9 cellular contexts compared by ENCODE assay signal in genomic region chr9:136244116-136244775, GRCh38. TPM values are rescaled to one million over a fixed set of nuclear protein-coding genes. Genes with fewer than 3 reads are reported as not detected.
DNase-seq lines count a peak whose midpoint lies in the region; ATAC-seq, FAIRE-seq and TF ChIP-seq lines count a peak whose summit lies in the region.
"Had no signal": no experiment of that assay in that cellular context is flagged by ENCODE, and none has a peak within 500 bp of the region (broad histone marks: within the 10 kb centered on the region; RNA-seq: fewer than 3 reads in every experiment).

No MANE protein-coding gene starts in this region.

- TF ChIP-seq CTCF in glutamatergic neuron (IDR thresholded peaks at IDR 0.05; ENCODE audit: partially characterized antibody, unreplicated experiment), result no peak

- H3K9me3 Mint-ChIP-seq in activated CD8-positive, alpha-beta memory T cell treated with anti-CD3 and anti-CD28 coated beads, Interleukin-2, amount 10 ng/mL, durations not matched to agents 7 days and 5 days (ENCODE audit: low read depth), result no peaks in the 10 kb centered on the region
- peaks cover 7% of the 10 kb centered on the region for H3K9me3 Mint-ChIP-seq in glutamatergic neuron (ENCODE audit: unreplicated experiment)

- FAIRE-seq in small intestine (lab: Jason Lieb, UNC), result no peak

- no peaks in the 10 kb centered on the region for H3K36me3 Mint-ChIP-seq in activated CD8-positive, alpha-beta memory T cell treated with anti-CD3 and anti-CD28 coated beads, Interleukin-2, amount 10 ng/mL, durations not matched to agents 7 days and 5 days
- H3K36me3 Mint-ChIP-seq in glutamatergic neuron (ENCODE audit: unreplicated experiment), result no peaks in the 10 kb centered on the region

- H3K9ac ChIP-seq in HUES64 (ENCODE audit: low read depth, low read length), result no peak overlapping the region

- H3K4me3 ChIP-seq in HUES64 (ENCODE audit: low read length) (peak overlapping the region; percentile 64), small intestine (ENCODE audit: low read depth in 1 of 2, low read length in 2 of 2) (no peak overlapping the region)

- H3K9me3 ChIP-seq in HUES64 (ENCODE audit: insufficient read depth, low read depth, low read length) (no peaks in the 10 kb centered on the region), small intestine (ENCODE audit: control insufficient read depth, low read depth) (no peaks in the 10 kb centered on the region)

- H3K27ac ChIP-seq in HUES64 (ENCODE audit: low read depth, low read length) (no peak overlapping the region), small intestine (ENCODE audit: low read depth in 1 of 2, low read length in 1 of 2) (peak overlapping the region in 1 of 2 donors; percentile 32)

- peaks cover 27% of the 10 kb centered on the region for H3K4me1 Mint-ChIP-seq in activated CD8-positive, alpha-beta memory T cell treated with anti-CD3 and anti-CD28 coated beads, Interleukin-2, amount 10 ng/mL, durations not matched to agents 7 days and 5 days
- H3K4me1 Mint-ChIP-seq in glutamatergic neuron (ENCODE audit: low read depth, unreplicated experiment), result peaks cover 47% of the 10 kb centered on the region

- peak overlapping the region; percentile 85 for H3K4me3 Mint-ChIP-seq in activated CD8-positive, alpha-beta memory T cell treated with anti-CD3 and anti-CD28 coated beads, Interleukin-2, amount 10 ng/mL, durations not matched to agents 7 days and 5 days
- H3K4me3 Mint-ChIP-seq in glutamatergic neuron (ENCODE audit: unreplicated experiment), result peak overlapping the region; percentile 95

- DNase-seq in GF-D8 (lab: John Stamatoyannopoulos, UW), result peak; percentile 23
- DNase-seq in activated CD8-positive, alpha-beta memory T cell treated with anti-CD3 and anti-CD28 coated beads, Interleukin-2, amount 10 ng/mL, durations not matched to agents 7 days and 5 days, result peak; percentile 79
- DNase-seq in glutamatergic neuron, result no peak
- DNase-seq in stimulated activated CD8-positive, alpha-beta memory T cell treated with anti-CD3 and anti-CD28 coated beads, Interleukin-15, amount 100 ng/mL, for 48 hours (ENCODE audit: low read depth in 2 of 2), result peak; percentile 53 to 68
- DNase-seq in DMS153 treated with DMSO at 0.1 percent for 48 hours (lab: John Stamatoyannopoulos, UW; ENCODE audit: unreplicated experiment), result no peak
- no peak for DNase-seq in small intestine

- H3K4me1 ChIP-seq in HUES64 (ENCODE audit: insufficient read depth, low read length) (peaks cover 25% of the 10 kb centered on the region), small intestine (ENCODE audit: control insufficient read depth in 2 of 2, insufficient read depth in 1 of 2, low read depth in 1 of 2, low read length in 1 of 2) (peaks cover 3% of the 10 kb centered on the region in 2 donors)

- peak overlapping the region; percentile 83 for H3K27ac Mint-ChIP-seq in activated CD8-positive, alpha-beta memory T cell treated with anti-CD3 and anti-CD28 coated beads, Interleukin-2, amount 10 ng/mL, durations not matched to agents 7 days and 5 days
- peak overlapping the region; percentile 85 for H3K27ac Mint-ChIP-seq in glutamatergic neuron (ENCODE audit: unreplicated experiment)

- peak; percentile 28 for ATAC-seq in activated CD8-positive, alpha-beta memory T cell treated with anti-CD3 and anti-CD28 coated beads, Interleukin-2, amount 10 ng/mL, durations not matched to agents 7 days and 5 days
- ATAC-seq in HG02852 (IDR thresholded peaks at IDR 0.05; ENCODE audit: unreplicated experiment), result no peak

- H3K27me3 Mint-ChIP-seq in activated CD8-positive, alpha-beta memory T cell treated with anti-CD3 and anti-CD28 coated beads, Interleukin-2, amount 10 ng/mL, durations not matched to agents 7 days and 5 days, result peaks cover 4% of the 10 kb centered on the region
- H3K27me3 Mint-ChIP-seq in glutamatergic neuron (ENCODE audit: unreplicated experiment), result peaks cover 11% of the 10 kb centered on the region

- H3K36me3 ChIP-seq in HUES64 (ENCODE audit: insufficient read depth, low read length), result 0 out of 2 replicates have a peak, but pooled peaks cover 4% of the 10 kb centered on the region
- H3K36me3 ChIP-seq in small intestine (ENCODE audit: control insufficient read depth in 2 of 2, insufficient read depth in 2 of 2, low read length in 2 of 2), result no peaks in the 10 kb centered on the region

- CTCF ChIA-PET in activated CD8-positive, alpha-beta memory T cell treated with anti-CD3 and anti-CD28 coated beads, Interleukin-2, amount 10 ng/mL, durations not matched to agents 7 days and 5 days (lab: Charles Lee), result interaction anchor here (1.5 kb wide), 1 partner anchor 10 kb away, joined by 4 read pairs; no protein-coding TSS in a partner anchor

- H3K27me3 ChIP-seq in HUES64 (ENCODE audit: insufficient read depth, low read length) (no peaks in the 10 kb centered on the region), small intestine (ENCODE audit: control insufficient read depth in 2 of 2, insufficient read depth in 2 of 2, low read length in 2 of 2) (no peaks in the 10 kb centered on the region)

- 33% methylated on average over 9 of the region's 9 CpGs for WGBS in HUES64
- 39 to 54% (median 42%) methylated on average over 9 of the region's 9 CpGs for WGBS in small intestine, 3 donors

RNA-seq across cellular contexts. Expression of gene QSOX2, which starts 1.4 kb away (rescaled TPM):
- polyA plus RNA-seq in HUES64 (2013, experiment 1 of 2), result 18.8 TPM
- 18.0 TPM for polyA plus RNA-seq in HUES64 (2013, experiment 2 of 2)
- 10 to 100 TPM; 11.2 to 13.6 TPM for total RNA-seq in activated CD8-positive, alpha-beta memory T cell treated with anti-CD3 and anti-CD28 coated beads, Interleukin-2, amount 10 ng/mL, durations not matched to agents 7 days and 5 days
- 21.2 TPM for total RNA-seq in glutamatergic neuron (ENCODE audit: unreplicated experiment)
- 1 to 10 TPM; 1.4 to 6.0 (median 2.7) TPM for polyA plus RNA-seq in small intestine

RNA-seq across cellular contexts. Expression of gene LHX3, which starts 39.3 kb away (rescaled TPM):
- not detected for polyA plus RNA-seq in HUES64 (2013, experiment 1 of 2)
- not detected for polyA plus RNA-seq in HUES64 (2013, experiment 2 of 2)
- not detected for total RNA-seq in activated CD8-positive, alpha-beta memory T cell treated with anti-CD3 and anti-CD28 coated beads, Interleukin-2, amount 10 ng/mL, durations not matched to agents 7 days and 5 days
- total RNA-seq in glutamatergic neuron (ENCODE audit: unreplicated experiment), result 0.81 TPM
- polyA plus RNA-seq in small intestine, result not detected
- total RNA-seq: LHCN-M2 had no signal

RNA-seq across cellular contexts. Expression of gene CCDC187, which starts 59.6 kb away (rescaled TPM):
- polyA plus RNA-seq in HUES64 (2013, experiment 1 of 2), result not detected
- polyA plus RNA-seq in HUES64 (2013, experiment 2 of 2), result 0.06 TPM
- not detected for total RNA-seq in activated CD8-positive, alpha-beta memory T cell treated with anti-CD3 and anti-CD28 coated beads, Interleukin-2, amount 10 ng/mL, durations not matched to agents 7 days and 5 days
- 15.8 TPM for total RNA-seq in glutamatergic neuron (ENCODE audit: unreplicated experiment)
- polyA plus RNA-seq in small intestine, result under 1 TPM in 1 of 3 donors, not detected in 2; 0.01 TPM
- total RNA-seq: LHCN-M2 had no signal

Comparison
In these comparisons a context has a peak if more than half of its experiments do, and no peak if none do; other contexts are left out.
1. DNase-seq: peak in GF-D8 (single experiment), activated CD8-positive, alpha-beta memory T cell treated with anti-CD3 and anti-CD28 coated beads, Interleukin-2, amount 10 ng/mL, durations not matched to agents 7 days and 5 days (single experiment) and stimulated activated CD8-positive, alpha-beta memory T cell treated with anti-CD3 and anti-CD28 coated beads, Interleukin-15, amount 100 ng/mL, for 48 hours (2 of 2); none in glutamatergic neuron (single experiment), DMS153 treated with DMSO at 0.1 percent for 48 hours (single experiment) and small intestine (single experiment).
2. RNA of gene CCDC187, which starts 59.6 kb away (total RNA-seq): 15.8 TPM in glutamatergic neuron (single experiment); not detected in activated CD8-positive, alpha-beta memory T cell treated with anti-CD3 and anti-CD28 coated beads, Interleukin-2, amount 10 ng/mL, durations not matched to agents 7 days and 5 days; every median in the first group is over 10 times any median in the second.